8 cellular contexts compared by ENCODE assay signal in the genomic region with DNA sequence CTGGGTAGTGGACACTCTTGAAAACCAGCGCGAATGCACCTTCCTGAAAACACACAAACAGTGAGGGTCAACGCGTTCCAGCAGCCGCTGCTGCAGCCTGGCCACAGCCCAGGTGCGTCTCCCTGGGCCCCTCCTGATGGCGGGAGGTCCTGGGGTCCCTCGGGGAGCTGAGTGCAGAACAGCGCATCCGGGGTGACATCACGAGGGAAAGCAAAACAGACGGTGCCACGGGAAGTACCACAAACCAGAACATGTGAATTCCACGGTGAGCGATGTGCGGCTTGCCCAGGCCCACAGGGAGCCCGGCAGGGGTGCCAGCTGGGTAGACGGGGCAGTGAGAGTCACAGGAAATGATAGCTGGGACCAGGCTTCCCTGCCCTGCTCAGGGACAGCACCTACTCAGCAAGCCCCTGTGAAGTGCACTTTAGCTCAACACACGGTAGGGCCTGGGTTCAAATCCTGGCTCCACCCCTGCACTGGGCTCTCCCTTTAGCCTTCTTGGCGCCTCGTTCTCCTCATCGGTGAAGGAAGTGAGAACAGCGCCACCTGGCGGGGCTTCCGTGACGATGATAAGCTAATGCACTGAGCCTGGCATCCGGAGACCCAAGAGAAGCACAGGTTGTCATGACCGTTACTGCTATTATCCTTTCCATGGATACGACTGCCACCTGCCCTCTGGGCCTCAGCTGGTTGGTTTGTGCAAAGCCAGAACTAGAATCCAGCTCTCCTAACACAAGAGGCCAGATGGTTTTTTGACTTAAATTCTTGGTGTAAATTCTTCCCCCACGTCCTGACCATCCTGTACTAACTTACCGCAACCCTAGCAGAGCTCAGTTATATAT. TPM values are rescaled to one million over a fixed set of nuclear protein-coding genes. Genes with fewer than 3 reads are reported as not detected.
DNase-seq lines count a peak whose midpoint lies in the region; ATAC-seq lines count a peak whose summit lies in the region.

No MANE protein-coding gene starts in this region.

- DNase-seq in 8988T, result peak; percentile 82
- DNase-seq in NCI-H524 treated with DMSO at 0.1 percent for 48 hours (lab: John Stamatoyannopoulos, UW), result peak; percentile 12
- peak; percentile 86 for DNase-seq in activated CD4-positive, alpha-beta T cell treated with anti-CD3 and anti-CD28 coated beads, Interleukin-2, amount 50 U/mL, for 1 hour
- peak; percentile 89 for DNase-seq in dermis blood vessel endothelial cell
- DNase-seq in lung microvascular endothelial cell (ENCODE audit: low read depth in 2 of 2), result peak; percentile 83 to 84
- DNase-seq in stimulated activated CD8-positive, alpha-beta memory T cell treated with anti-CD3 and anti-CD28 coated beads, Interleukin-15, amount 100 ng/mL, for 48 hours (ENCODE audit: low read depth in 2 of 2), result peak; percentile 61 to 68

- peak; percentile 81 for ATAC-seq in GM18498 (IDR thresholded peaks at IDR 0.05; ENCODE audit: unreplicated experiment)
- peak; percentile 77 for ATAC-seq in HG03196 (IDR thresholded peaks at IDR 0.05; ENCODE audit: unreplicated experiment)

RNA-seq across cellular contexts. Expression of a gene that starts 24.6 kb away (rescaled TPM):
- total RNA-seq in dermis blood vessel endothelial cell (0.60 and 0.68 TPM in 2 replicates), lung microvascular endothelial cell (0.79 and 1.1 TPM in 2 replicates)

RNA-seq across cellular contexts. Expression of a gene that starts 36.6 kb away (rescaled TPM):
- total RNA-seq in dermis blood vessel endothelial cell (27.4 and 28.5 TPM in 2 replicates), lung microvascular endothelial cell (13.5 and 23.0 TPM in 2 replicates)

Comparison
In these comparisons a context has a peak if more than half of its experiments do, and no peak if none do; other contexts are left out.
1. Peak in every context shown above with its lines: DNase-seq and ATAC-seq.
2. DNase-seq: peak in every context shown above with its lines; median percentile 89 in dermis blood vessel endothelial cell; 86 in activated CD4-positive, alpha-beta T cell treated with anti-CD3 and anti-CD28 coated beads, Interleukin-2, amount 50 U/mL, for 1 hour; 84 in lung microvascular endothelial cell; 82 in 8988T; 64 in stimulated activated CD8-positive, alpha-beta memory T cell treated with anti-CD3 and anti-CD28 coated beads, Interleukin-15, amount 100 ng/mL, for 48 hours; 12 in NCI-H524 treated with DMSO at 0.1 percent for 48 hours.